Comparison of ENCODE assay signal across 11 cellular contexts in genomic region chr2:191333911-191334357, GRCh38.
DNase-seq lines count a peak whose midpoint lies in the region; ATAC-seq and TF ChIP-seq lines count a peak whose summit lies in the region.
"Had no signal": no experiment of that assay in that cellular context is flagged by ENCODE, and none has a peak within 500 bp of the region (broad histone marks: within the 10 kb centered on the region; RNA-seq: fewer than 3 reads in every experiment).

No MANE protein-coding gene starts in this region.

- H3K4me3 ChIP-seq in AG04449 (ENCODE audit: low read depth, low read length) (no peak overlapping the region), left lung (no peak overlapping the region)

- peak; percentile 31 for ATAC-seq in left lung
- no peak for ATAC-seq in GM21528 (IDR thresholded peaks at IDR 0.05; ENCODE audit: low FRiP score, unreplicated experiment)
- no peak for ATAC-seq in GM18505 (IDR thresholded peaks at IDR 0.05; ENCODE audit: unreplicated experiment)
- no peak for ATAC-seq in HG03139 (IDR thresholded peaks at IDR 0.05; ENCODE audit: unreplicated experiment)
- ATAC-seq in GM21786 (IDR thresholded peaks at IDR 0.05; ENCODE audit: unreplicated experiment), result no peak
- ATAC-seq: activated CD8-positive, alpha-beta memory T cell treated with anti-CD3 and anti-CD28 coated beads, Interleukin-2, amount 10 ng/mL, durations not matched to agents 7 days and 5 days had no signal

- H3K4me1 ChIP-seq in left lung, result peaks cover 0 to 6% of the 10 kb centered on the region in 2 donors

- peaks cover 0 to 27% of the 10 kb centered on the region in 2 donors for H3K36me3 ChIP-seq in left lung

- H3K9me3 ChIP-seq in left lung, result no peaks in the 10 kb centered on the region

- TF ChIP-seq CTCF in AG04449 (IDR thresholded peaks at IDR 0.05; ENCODE audit: insufficient read depth, low read length, missing control alignments) (no peak), left lung (IDR thresholded peaks at IDR 0.05) (no peak)

- H3K27me3 ChIP-seq in left lung, result no peaks in the 10 kb centered on the region

- DNase-seq in AG04449 (ENCODE audit: low read depth, low spot score), result peak; percentile 93
- DNase-seq in HS-27A (ENCODE audit: low read depth), result peak; percentile 71
- peak; percentile 88 for DNase-seq in astrocyte of the hippocampus (ENCODE audit: low read depth, low spot score)
- no peak for DNase-seq in left lung
- DNase-seq: activated CD8-positive, alpha-beta memory T cell treated with anti-CD3 and anti-CD28 coated beads, Interleukin-2, amount 10 ng/mL, durations not matched to agents 7 days and 5 days; NCI-H2227 treated with DMSO at 0.1 percent for 48 hours; stimulated activated CD4-positive, alpha-beta T cell treated with anti-CD3 and anti-CD28 coated beads, Interleukin-12 subunit alpha, Interleukin-12 subunit beta, amount 100 ng/mL, for 4 hours had no signal

- POLR2A ChIA-PET in AG04449 (lab: Yijun Ruan, JAX), result interaction anchor here (1.0 to 1.4 kb wide), 3 partner anchors 10 to 87 kb away, joined by 3 read pairs; no protein-coding TSS in a partner anchor

- CTCF ChIA-PET in AG04449 (lab: Yijun Ruan, JAX), result interaction anchor here (1.0 to 1.9 kb wide), 3 partner anchors 9 to 168 kb away, joined by 3 to 7 read pairs (median 3); no protein-coding TSS in a partner anchor

- peak overlapping the region in 1 of 2 donors; percentile 41 for H3K27ac ChIP-seq in left lung

- no peak for TF ChIP-seq POLR2A in GM18505 (IDR thresholded peaks at IDR 0.05; ENCODE audit: borderline replicate concordance, extremely low read depth, insufficient read depth, insufficient read length)

- intact Hi-C loops in left lung (cut with DNase I), result no loop called here

Comparison
In these comparisons a context has a peak if more than half of its experiments do, and no peak if none do; other contexts are left out.
1. DNase-seq: peak in AG04449 (single experiment), HS-27A (single experiment) and astrocyte of the hippocampus (single experiment); none in left lung (0 of 2).